ENCODE assay signal across 18 cellular contexts in genomic region chr6:56816393-56816792, GRCh38.
DNase-seq lines count a peak whose midpoint lies in the region; ATAC-seq and TF ChIP-seq lines count a peak whose summit lies in the region.
"Had no signal": no experiment of that assay in that cellular context is flagged by ENCODE, and none has a peak within 500 bp of the region (broad histone marks: within the 10 kb centered on the region; RNA-seq: fewer than 3 reads in every experiment).

No MANE protein-coding gene starts in this region.

- no peaks in the 10 kb centered on the region for H3K9me3 Mint-ChIP-seq in naive thymus-derived CD4-positive, alpha-beta T cell
- H3K9me3 Mint-ChIP-seq: activated naive CD8-positive, alpha-beta T cell treated with anti-CD3 and anti-CD28 coated beads, Interleukin-2, amount 50 U/mL, for 24 hours; T-helper 2 cell treated with Interferon-gamma antibody and Interleukin-4, amounts not matched to agents 5 μg/mL and 100 μg/mL, for 36 hours had no signal

- H3K4me1 ChIP-seq in naive thymus-derived CD4-positive, alpha-beta T cell (ENCODE audit: control insufficient read depth in 2 of 2, insufficient read depth in 2 of 2, low read length in 2 of 2), result no peaks in the 10 kb centered on the region

- ATAC-seq in left ventricle myocardium superior, result peak; percentile 8
- ATAC-seq in naive thymus-derived CD4-positive, alpha-beta T cell, result no peak
- no peak for ATAC-seq in HG03439 (IDR thresholded peaks at IDR 0.05; ENCODE audit: unreplicated experiment)
- ATAC-seq: activated naive CD8-positive, alpha-beta T cell treated with anti-CD3 and anti-CD28 coated beads, Interleukin-2, amount 50 U/mL, for 24 hours; mucosa of descending colon had no signal

- no peaks in the 10 kb centered on the region for H3K36me3 Mint-ChIP-seq in naive thymus-derived CD4-positive, alpha-beta T cell

- DNase-seq in Caki2 (ENCODE audit: low read depth) (peak; percentile 48), DMS79 treated with DMSO at 0.1 percent for 48 hours (lab: John Stamatoyannopoulos, UW) (peak; percentile 85), NCI-H524 (lab: John Stamatoyannopoulos, UW) (peak; percentile 10 to 82), left ventricle myocardium superior (no peak), coronary artery (ENCODE audit: low spot score) (no peak), NCI-H526 (lab: John Stamatoyannopoulos, UW) (no peak)
- no peak for DNase-seq in naive thymus-derived CD4-positive, alpha-beta T cell
- DNase-seq: activated CD4-positive, alpha-beta T cell treated with anti-CD3 and anti-CD28 coated beads, Interleukin-2, amount 50 U/mL, for 4 hours; activated CD8-positive, alpha-beta memory T cell treated with anti-CD3 and anti-CD28 coated beads, Interleukin-2, amount 50 U/mL, for 48 hours; activated gamma-delta T cell; activated naive CD8-positive, alpha-beta T cell treated with anti-CD3 and anti-CD28 coated beads, Interleukin-2, amount 50 U/mL, for 24 hours; C1 segment of cervical spinal cord; mucosa of descending colon; NCI-H1105 treated with DMSO at 0.1 percent for 48 hours; NCI-H2171 treated with DMSO at 0.1 percent for 48 hours had no signal

- no peak for TF ChIP-seq CTCF in coronary artery (IDR thresholded peaks at IDR 0.05)

- H3K27ac Mint-ChIP-seq in naive thymus-derived CD4-positive, alpha-beta T cell, result no peak overlapping the region
- H3K27ac Mint-ChIP-seq: activated naive CD8-positive, alpha-beta T cell treated with anti-CD3 and anti-CD28 coated beads, Interleukin-2, amount 50 U/mL, for 24 hours; T-helper 2 cell treated with Interferon-gamma antibody and Interleukin-4, amounts not matched to agents 5 μg/mL and 100 μg/mL, for 36 hours had no signal

- H3K27me3 Mint-ChIP-seq in naive thymus-derived CD4-positive, alpha-beta T cell, result peaks cover 0 to 7% (median 0%) of the 10 kb centered on the region in 5 donors
- H3K27me3 Mint-ChIP-seq: activated naive CD8-positive, alpha-beta T cell treated with anti-CD3 and anti-CD28 coated beads, Interleukin-2, amount 50 U/mL, for 24 hours had no signal

- H3K4me3 ChIP-seq in naive thymus-derived CD4-positive, alpha-beta T cell (ENCODE audit: low read length), result no peak overlapping the region
- no peak overlapping the region for H3K4me3 ChIP-seq in coronary artery
- H3K4me3 ChIP-seq: mucosa of descending colon had no signal

- H3K4me3 Mint-ChIP-seq in naive thymus-derived CD4-positive, alpha-beta T cell, result no peak overlapping the region
- H3K4me3 Mint-ChIP-seq: activated naive CD8-positive, alpha-beta T cell treated with anti-CD3 and anti-CD28 coated beads, Interleukin-2, amount 50 U/mL, for 24 hours; T-helper 2 cell treated with Interferon-gamma antibody and Interleukin-4, amounts not matched to agents 5 μg/mL and 100 μg/mL, for 36 hours had no signal

- intact Hi-C loops in left ventricle myocardium superior (cut with micrococcal nuclease), result no loop called here
- intact Hi-C loops in naive thymus-derived CD4-positive, alpha-beta T cell (cut with micrococcal nuclease), result no loop called here

- H3K27ac ChIP-seq in naive thymus-derived CD4-positive, alpha-beta T cell (ENCODE audit: low read depth, low read length), result no peak overlapping the region
- H3K27ac ChIP-seq in coronary artery, result no peak overlapping the region
- H3K27ac ChIP-seq: RWPE1 had no signal

- in situ Hi-C loops in Caki2 (cut with HindIII; ENCODE audit: low pct_unique_long_range_greater_than_20kb, low sequenced_read_pairs), result no loop called here

- POLR2A ChIA-PET in naive thymus-derived CD4-positive, alpha-beta T cell (lab: Charles Lee), result no interaction called here

- CTCF ChIA-PET in naive thymus-derived CD4-positive, alpha-beta T cell (lab: Charles Lee), result no interaction called here

- no peaks in the 10 kb centered on the region for H3K27me3 ChIP-seq in naive thymus-derived CD4-positive, alpha-beta T cell (ENCODE audit: control insufficient read depth in 2 of 2, insufficient read depth in 2 of 2, low read length in 2 of 2)

- no peaks in the 10 kb centered on the region for H3K36me3 ChIP-seq in naive thymus-derived CD4-positive, alpha-beta T cell (ENCODE audit: control insufficient read depth in 2 of 3, insufficient read depth in 3 of 3, low read length in 3 of 3)

- no peaks in the 10 kb centered on the region for H3K9me3 ChIP-seq in naive thymus-derived CD4-positive, alpha-beta T cell (ENCODE audit: control insufficient read depth in 2 of 3, low read length in 3 of 3)
- H3K9me3 ChIP-seq: mucosa of descending colon had no signal

- no peaks in the 10 kb centered on the region for H3K4me1 Mint-ChIP-seq in naive thymus-derived CD4-positive, alpha-beta T cell
- H3K4me1 Mint-ChIP-seq: activated naive CD8-positive, alpha-beta T cell treated with anti-CD3 and anti-CD28 coated beads, Interleukin-2, amount 50 U/mL, for 24 hours had no signal

Comparison
In these comparisons a context has a peak if more than half of its experiments do, and no peak if none do; other contexts are left out.
1. DNase-seq: peak in Caki2 (single experiment), DMS79 treated with DMSO at 0.1 percent for 48 hours (single experiment) and NCI-H524 (2 of 2); none in left ventricle myocardium superior (single experiment), naive thymus-derived CD4-positive, alpha-beta T cell (0 of 9), coronary artery (single experiment) and NCI-H526 (0 of 2).